In genomic region chr9:95031711-95032461, GRCh38 we compare ENCODE assay signal across 11 cellular contexts.
DNase-seq lines count a peak whose midpoint lies in the region; ATAC-seq and TF ChIP-seq lines count a peak whose summit lies in the region.
"Had no signal": no experiment of that assay in that cellular context is flagged by ENCODE, and none has a peak within 500 bp of the region (broad histone marks: within the 10 kb centered on the region; RNA-seq: fewer than 3 reads in every experiment).

No MANE protein-coding gene starts in this region.

- peaks cover 24% of the 10 kb centered on the region for H3K4me1 Mint-ChIP-seq in neural crest cell

- TF ChIP-seq CTCF in cardiac muscle cell (IDR thresholded peaks at IDR 0.05; ENCODE audit: low read depth, low read length) (no peak), neural crest cell (conservative IDR thresholded peaks at IDR 0.05) (no peak)

- ATAC-seq in Right ventricle myocardium inferior, result no peak
- ATAC-seq in GM18520 (IDR thresholded peaks at IDR 0.05; ENCODE audit: unreplicated experiment), result no peak

- no peaks in the 10 kb centered on the region for H3K27me3 Mint-ChIP-seq in neural crest cell (ENCODE audit: low read depth)

- no peak for DNase-seq in cardiac muscle cell (ENCODE audit: low read depth in 1 of 2, low spot score in 1 of 2)
- DNase-seq in Right ventricle myocardium inferior (ENCODE audit: missing footprints), result no peak
- DNase-seq in neural crest cell (ENCODE audit: low read depth, low spot score), result no peak
- no peak for DNase-seq in GM03348 (ENCODE audit: low spot score)
- no peak for DNase-seq in stimulated activated CD4-positive, alpha-beta T cell treated with anti-CD3 and anti-CD28 coated beads, Interleukin-12 subunit alpha, Interleukin-12 subunit beta, amount 100 ng/mL, for 4 hours
- no peak for DNase-seq in activated CD4-positive, alpha-beta T cell treated with anti-CD3 and anti-CD28 coated beads, Interleukin-2, amount 50 U/mL, for 4 hours
- DNase-seq: H9; SHP77 treated with DMSO at 0.1 percent for 48 hours; stimulated activated naive CD4-positive, alpha-beta T cell had no signal

- peak overlapping the region; percentile 69 for H3K27ac Mint-ChIP-seq in neural crest cell (ENCODE audit: unreplicated experiment)

- peak overlapping the region; percentile 10 for H3K27ac ChIP-seq in cardiac muscle cell
- peak overlapping the region; percentile 97 for H3K27ac ChIP-seq in cingulate gyrus (ENCODE audit: low read depth, low read length)

- H3K9me3 ChIP-seq in cardiac muscle cell (ENCODE audit: low read depth), result no peaks in the 10 kb centered on the region

- peaks cover 39% of the 10 kb centered on the region for H3K4me1 ChIP-seq in cardiac muscle cell (ENCODE audit: low read depth)

- H3K4me3 ChIP-seq in cardiac muscle cell, result no peak overlapping the region

- no peaks in the 10 kb centered on the region for H3K36me3 ChIP-seq in cardiac muscle cell

- intact Hi-C loops in Right ventricle myocardium inferior (cut with DNase I), result no loop called here

- H3K27me3 ChIP-seq in cardiac muscle cell, result no peaks in the 10 kb centered on the region

- no peaks in the 10 kb centered on the region for H3K9me3 Mint-ChIP-seq in neural crest cell
- H3K9me3 Mint-ChIP-seq: H9 had no signal

- H3K36me3 Mint-ChIP-seq in neural crest cell (ENCODE audit: low read depth), result peaks cover 2% of the 10 kb centered on the region

- no peak overlapping the region for H3K4me3 Mint-ChIP-seq in neural crest cell
- H3K4me3 Mint-ChIP-seq: H9 had no signal
